Comparison of ENCODE assay signal across 8 cellular contexts in the genomic region with DNA sequence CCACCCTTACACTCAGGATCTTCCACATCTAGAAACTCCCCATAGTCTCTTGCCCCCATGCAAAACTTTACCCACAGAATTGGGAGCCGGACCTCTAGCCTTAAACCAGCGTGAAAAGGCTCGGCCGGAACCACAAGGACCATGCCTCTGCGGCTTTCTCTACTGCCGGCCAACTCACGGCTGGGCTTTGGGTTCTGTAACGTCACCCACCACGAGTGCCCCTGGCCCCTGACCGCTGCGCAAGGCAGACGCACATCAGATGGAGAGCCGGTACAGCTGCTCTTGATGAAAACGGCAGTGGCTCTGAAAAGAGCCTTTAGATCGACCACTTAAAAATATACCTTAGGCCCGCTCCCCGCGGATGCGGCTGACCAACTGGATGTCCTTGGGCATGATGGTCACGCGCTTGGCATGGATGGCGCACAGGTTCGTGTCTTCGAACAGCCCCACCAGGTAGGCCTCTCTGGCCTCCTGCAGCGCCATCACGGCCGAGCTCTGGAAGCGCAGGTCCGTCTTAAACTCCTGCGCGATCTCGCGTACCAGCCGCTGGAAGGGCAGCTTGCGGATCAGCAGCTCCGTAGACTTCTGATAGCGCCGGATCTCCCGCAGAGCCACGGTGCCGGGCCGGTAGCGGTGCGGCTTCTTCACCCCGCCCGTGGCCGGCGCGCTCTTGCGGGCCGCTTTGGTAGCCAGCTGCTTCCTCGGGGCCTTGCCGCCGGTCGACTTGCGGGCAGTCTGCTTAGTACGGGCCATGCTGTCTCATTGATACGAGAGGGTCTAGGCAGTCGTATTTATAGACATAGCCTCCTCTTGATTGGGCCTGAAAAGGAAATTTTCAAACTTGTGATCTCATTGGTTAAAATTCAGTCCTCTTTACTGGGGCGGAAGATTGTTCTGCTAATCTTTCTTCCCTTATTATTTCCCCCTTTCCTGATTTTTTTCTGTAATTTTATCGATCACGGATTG.
DNase-seq lines count a peak whose midpoint lies in the region; ATAC-seq and TF ChIP-seq lines count a peak whose summit lies in the region.
"Not testable (repeated sequence)": the region's sequence is repeated elsewhere in the genome, so short reads cannot be mapped to it uniquely, and the experiment has no call there.

No MANE protein-coding gene starts in this region.

- ATAC-seq in activated B cell treated with CpG ODN at 0.5 μM for 24 hours (ENCODE audit: low read depth) (peak; percentile 50), esophagus mucosa (peak; percentile 37)
- peak; percentile 37 for ATAC-seq in activated naive CD8-positive, alpha-beta T cell treated with anti-CD3 and anti-CD28 coated beads, Interleukin-2, amount 10 ng/mL, durations not matched to agents 7 days and 5 days (ENCODE audit: low read depth)

- not testable (repeated sequence) for H3K4me1 Mint-ChIP-seq in activated B cell treated with CpG ODN at 0.5 μM for 24 hours; activated naive CD8-positive, alpha-beta T cell treated with anti-CD3 and anti-CD28 coated beads, Interleukin-2, amount 10 ng/mL, durations not matched to agents 7 days and 5 days

- not testable (repeated sequence) for TF ChIP-seq CTCF in activated B cell treated with CpG ODN at 0.5 μM for 24 hours (IDR thresholded peaks at IDR 0.05)

- intact Hi-C loops in activated B cell treated with CpG ODN at 0.5 μM for 24 hours (cut with micrococcal nuclease), result not testable (repeated sequence)

- peak overlapping the region; percentile 78 for H3K4me3 Mint-ChIP-seq in activated B cell treated with CpG ODN at 0.5 μM for 24 hours
- H3K4me3 Mint-ChIP-seq in activated naive CD8-positive, alpha-beta T cell treated with anti-CD3 and anti-CD28 coated beads, Interleukin-2, amount 10 ng/mL, durations not matched to agents 7 days and 5 days, result peak overlapping the region; percentile 68

- POLR2A ChIA-PET in activated B cell treated with CpG ODN at 0.5 μM for 24 hours (lab: Charles Lee); activated naive CD8-positive, alpha-beta T cell treated with anti-CD3 and anti-CD28 coated beads, Interleukin-2, amount 10 ng/mL, durations not matched to agents 7 days and 5 days (lab: Charles Lee): not testable (repeated sequence)

- H3K27me3 ChIP-seq in iPS-15b (ENCODE audit: control insufficient read depth, insufficient read depth, low read length), result not testable (repeated sequence)

- not testable (repeated sequence) for H3K9me3 ChIP-seq in iPS-15b (ENCODE audit: control insufficient read depth, insufficient read depth, low read length)

- peak overlapping the region; percentile 55 for H3K4me3 ChIP-seq in iPS-15b (ENCODE audit: low read depth, low read length)

- not testable (repeated sequence) for H3K9me3 Mint-ChIP-seq in activated B cell treated with CpG ODN at 0.5 μM for 24 hours; activated naive CD8-positive, alpha-beta T cell treated with anti-CD3 and anti-CD28 coated beads, Interleukin-2, amount 10 ng/mL, durations not matched to agents 7 days and 5 days

- not testable (repeated sequence) for H3K4me1 ChIP-seq in iPS-15b (ENCODE audit: control insufficient read depth, insufficient read depth, low read length)

- CTCF ChIA-PET in activated B cell treated with CpG ODN at 0.5 μM for 24 hours (lab: Charles Lee), result not testable (repeated sequence)

- H3K9ac ChIP-seq in iPS-15b (ENCODE audit: low read depth, low read length), result not testable (repeated sequence)

- not testable (repeated sequence) for H3K27me3 Mint-ChIP-seq in activated B cell treated with CpG ODN at 0.5 μM for 24 hours; activated naive CD8-positive, alpha-beta T cell treated with anti-CD3 and anti-CD28 coated beads, Interleukin-2, amount 10 ng/mL, durations not matched to agents 7 days and 5 days

- peak overlapping the region; percentile 30 for H3K27ac Mint-ChIP-seq in activated B cell treated with CpG ODN at 0.5 μM for 24 hours
- H3K27ac Mint-ChIP-seq in activated naive CD8-positive, alpha-beta T cell treated with anti-CD3 and anti-CD28 coated beads, Interleukin-2, amount 10 ng/mL, durations not matched to agents 7 days and 5 days, result peak overlapping the region; percentile 42

- DNase-seq in AG20443 (ENCODE audit: low spot score) (peak; percentile 10), HK-2 (ENCODE audit: unreplicated experiment) (peak; percentile 1), activated B cell treated with CpG ODN at 0.5 μM for 24 hours (peak; percentile 37), nucleus accumbens (lab: John Stamatoyannopoulos, UW) (peak in 31 of 56 donors; percentile 0 to 41 (median 4))
- DNase-seq in activated naive CD8-positive, alpha-beta T cell treated with anti-CD3 and anti-CD28 coated beads, Interleukin-2, amount 10 ng/mL, durations not matched to agents 7 days and 5 days, result peak; percentile 45
- peak; percentile 1 for DNase-seq in stimulated activated naive CD4-positive, alpha-beta T cell treated with Interleukin-2 at 50 U/mL for 16 hours (lab: John Stamatoyannopoulos, UW)

- not testable (repeated sequence) for H3K36me3 Mint-ChIP-seq in activated B cell treated with CpG ODN at 0.5 μM for 24 hours (ENCODE audit: low read depth); activated naive CD8-positive, alpha-beta T cell treated with anti-CD3 and anti-CD28 coated beads, Interleukin-2, amount 10 ng/mL, durations not matched to agents 7 days and 5 days

- not testable (repeated sequence) for H3K36me3 ChIP-seq in iPS-15b (ENCODE audit: control insufficient read depth, insufficient read depth, low read length)

Comparison
In these comparisons a context has a peak if more than half of its experiments do, and no peak if none do; other contexts are left out.
1. Peak in every context shown above with its lines: DNase-seq, ATAC-seq and H3K4me3 ChIP-seq.